ENCODE assay signal across 1 cellular context in genomic region chr2:239934571-239935171, GRCh38.
TF ChIP-seq lines count a peak whose summit lies in the region.

No MANE protein-coding gene starts in this region.

TF ChIP-seq in HepG2, 621 proteins besides CTCF, POLR2A, EP300 and RAD21 (continued from another document):
- TF ChIP-seq UBTF (CRISPR knock-in tag; IDR thresholded peaks at IDR 0.05) (no peak), FOXJ3 (CRISPR knock-in tag; IDR thresholded peaks at IDR 0.05; ENCODE audit: borderline replicate concordance) (no peak), BRD4 (CRISPR knock-in tag; IDR thresholded peaks at IDR 0.05) (no peak), CBX5 (CRISPR knock-in tag; IDR thresholded peaks at IDR 0.05; ENCODE audit: borderline replicate concordance) (no peak)
- TF ChIP-seq, protein P1, sequence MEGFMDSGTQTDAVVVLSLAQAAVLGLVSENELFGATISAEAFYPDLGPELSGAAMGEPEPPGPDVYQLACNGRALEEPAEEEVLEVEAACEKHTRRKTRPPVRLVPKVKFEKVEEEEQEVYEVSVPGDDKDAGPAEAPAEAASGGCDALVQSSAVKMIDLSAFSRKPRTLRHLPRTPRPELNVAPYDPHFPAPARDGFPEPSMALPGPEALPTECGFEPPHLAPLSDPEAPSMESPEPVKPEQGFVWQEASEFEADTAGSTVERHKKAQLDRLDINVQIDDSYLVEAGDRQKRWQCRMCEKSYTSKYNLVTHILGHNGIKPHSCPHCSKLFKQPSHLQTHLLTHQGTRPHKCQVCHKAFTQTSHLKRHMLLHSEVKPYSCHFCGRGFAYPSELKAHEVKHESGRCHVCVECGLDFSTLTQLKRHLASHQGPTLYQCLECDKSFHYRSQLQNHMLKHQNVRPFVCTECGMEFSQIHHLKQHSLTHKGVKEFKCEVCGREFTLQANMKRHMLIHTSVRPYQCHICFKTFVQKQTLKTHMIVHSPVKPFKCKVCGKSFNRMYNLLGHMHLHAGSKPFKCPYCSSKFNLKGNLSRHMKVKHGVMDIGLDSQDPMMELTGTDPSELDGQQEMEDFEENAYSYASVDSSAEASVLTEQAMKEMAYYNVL (CRISPR knock-in tag; IDR thresholded peaks at IDR 0.05; ENCODE audit: borderline replicate concordance) = no peak
- TF ChIP-seq, protein P2, sequence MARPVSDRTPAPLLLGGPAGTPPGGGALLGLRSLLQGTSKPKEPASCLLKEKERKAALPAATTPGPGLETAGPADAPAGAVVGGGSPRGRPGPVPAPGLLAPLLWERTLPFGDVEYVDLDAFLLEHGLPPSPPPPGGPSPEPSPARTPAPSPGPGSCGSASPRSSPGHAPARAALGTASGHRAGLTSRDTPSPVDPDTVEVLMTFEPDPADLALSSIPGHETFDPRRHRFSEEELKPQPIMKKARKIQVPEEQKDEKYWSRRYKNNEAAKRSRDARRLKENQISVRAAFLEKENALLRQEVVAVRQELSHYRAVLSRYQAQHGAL (CRISPR knock-in tag; IDR thresholded peaks at IDR 0.05; ENCODE audit: not compliant biosample characterization) = no peak
